Comparison of ENCODE assay signal across 1 cellular context in the genomic region with DNA sequence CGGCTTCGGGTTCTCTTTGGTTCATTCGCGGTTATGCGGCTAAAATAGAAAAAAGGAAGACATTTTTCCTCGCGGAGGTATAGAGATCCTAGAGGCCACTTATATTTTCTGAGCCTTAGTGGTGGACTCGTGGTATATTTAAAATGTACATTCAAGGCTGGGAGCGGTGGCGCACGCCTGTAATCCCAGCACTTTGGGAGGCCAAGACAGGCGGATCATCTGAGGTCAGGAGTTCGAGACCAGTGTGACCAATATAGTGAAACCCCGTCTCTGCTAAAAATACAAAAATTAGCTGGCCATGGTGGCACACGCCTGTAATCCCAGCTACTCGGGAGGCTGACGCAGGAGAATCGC.
TF ChIP-seq lines count a peak whose summit lies in the region.

No MANE protein-coding gene starts in this region.

TF ChIP-seq in SK-N-SH, 30 proteins besides CTCF, POLR2A, EP300 and RAD21:
- TF ChIP-seq SIN3A (IDR thresholded peaks at IDR 0.05; ENCODE audit: borderline replicate concordance, low read depth, low read length), result 0 out of 2 replicates have a peak, but pooled peaks have one; percentile 3
